23 cellular contexts compared by ENCODE assay signal in genomic region chrX:153526040-153526439, GRCh38. TPM values are rescaled to one million over a fixed set of nuclear protein-coding genes. Genes with fewer than 3 reads are reported as not detected.
"Had no signal": no experiment of that assay in that cellular context is flagged by ENCODE, and none has a peak within 500 bp of the region (broad histone marks: within the 10 kb centered on the region; RNA-seq: fewer than 3 reads in every experiment).

No MANE protein-coding gene starts in this region.

- DNase-seq: activated CD4-positive, alpha-beta memory T cell treated with anti-CD3 and anti-CD28 coated beads, Interleukin-2, amount 10 ng/mL, durations not matched to agents 7 days and 5 days; activated CD4-positive, alpha-beta T cell treated with anti-CD3 and anti-CD28 coated beads, Interleukin-2, amount 10 ng/mL, durations not matched to agents 24 days and 14 days; activated effector memory CD4-positive, alpha-beta T cell treated with anti-CD3 and anti-CD28 coated beads, Interleukin-2, amount 50 U/mL, for 16 hours; activated naive CD4-positive, alpha-beta T cell treated with anti-CD3 and anti-CD28 coated beads, Interleukin-2, amount 10 ng/mL, durations not matched to agents 7 days and 5 days; amygdala; colonic mucosa; dorsolateral prefrontal cortex; effector memory CD8-positive, alpha-beta T cell; hippocampal formation; kidney glomerular epithelial cell; left ventricle myocardium superior; mammary epithelial cell; naive thymus-derived CD8-positive, alpha-beta T cell; retina; spleen; stimulated activated CD4-positive, alpha-beta T cell treated with anti-CD3 and anti-CD28 coated beads, Interleukin-4, amount 100 ng/mL, for 1 hour; stimulated activated naive CD4-positive, alpha-beta T cell; upper lobe of left lung had no signal

- H3K27ac ChIP-seq: colonic mucosa, neural progenitor cell, spleen, thoracic aorta, upper lobe of left lung had no signal

- H3K4me2 ChIP-seq: neural progenitor cell had no signal

- H3K27me3 ChIP-seq: colonic mucosa, upper lobe of left lung had no signal

- H3K4me3 ChIP-seq: colonic mucosa, dorsolateral prefrontal cortex, neural progenitor cell, spleen, thoracic aorta, upper lobe of left lung had no signal

- H3K4me1 ChIP-seq: colonic mucosa, neural progenitor cell, upper lobe of left lung had no signal

- H3K9me3 ChIP-seq: colonic mucosa, spleen, thoracic aorta, upper lobe of left lung had no signal

- H3K36me3 ChIP-seq: colonic mucosa, neural progenitor cell, spleen, thoracic aorta, upper lobe of left lung had no signal

- ATAC-seq: activated CD4-positive, CD25-positive, alpha-beta regulatory T cell treated with anti-CD3 and anti-CD28 coated beads, Interleukin-2, amount 50 U/mL, for 24 hours; effector memory CD8-positive, alpha-beta T cell; esophagus mucosa; left ventricle myocardium superior; naive thymus-derived CD8-positive, alpha-beta T cell had no signal

- H3K9ac ChIP-seq: neural progenitor cell had no signal

- H2AFZ ChIP-seq: neural progenitor cell had no signal

RNA-seq across cellular contexts. Expression of gene ATP2B3, which starts 8.6 kb away (rescaled TPM):
- total RNA-seq: activated CD4-positive, alpha-beta memory T cell treated with anti-CD3 and anti-CD28 coated beads, Interleukin-2, amount 10 ng/mL, durations not matched to agents 7 days and 5 days; activated CD4-positive, alpha-beta T cell treated with anti-CD3 and anti-CD28 coated beads, Interleukin-2, amount 10 ng/mL, durations not matched to agents 24 days and 14 days; bronchial epithelial cell; esophagus mucosa; left ventricle myocardium superior; mammary epithelial cell; naive thymus-derived CD8-positive, alpha-beta T cell had no signal
- polyA plus RNA-seq: mammary epithelial cell; naive thymus-derived CD8-positive, alpha-beta T cell; spleen had no signal

RNA-seq across cellular contexts. Expression of gene BGN, which starts 31.3 kb away (rescaled TPM):
- total RNA-seq: activated CD4-positive, alpha-beta memory T cell treated with anti-CD3 and anti-CD28 coated beads, Interleukin-2, amount 10 ng/mL, durations not matched to agents 7 days and 5 days; activated CD4-positive, alpha-beta T cell treated with anti-CD3 and anti-CD28 coated beads, Interleukin-2, amount 10 ng/mL, durations not matched to agents 24 days and 14 days; naive thymus-derived CD8-positive, alpha-beta T cell had no signal
- polyA plus RNA-seq: naive thymus-derived CD8-positive, alpha-beta T cell had no signal
